2 cellular contexts compared by ENCODE assay signal in genomic region chr7:92685146-92686042, GRCh38.
TF ChIP-seq lines count a peak whose summit lies in the region.

No MANE protein-coding gene starts in this region.

TF ChIP-seq in GM23338, 12 proteins besides CTCF, POLR2A, EP300 and RAD21:
- TF ChIP-seq NANOG (IDR thresholded peaks at IDR 0.05; ENCODE audit: borderline replicate concordance) = no peak
- TF ChIP-seq CREB1 (CRISPR knock-in tag; IDR thresholded peaks at IDR 0.05; ENCODE audit: low read depth) = peak; percentile 30; the same call in 1 of the 2 replicates
- TF ChIP-seq JUNB (IDR thresholded peaks at IDR 0.05; ENCODE audit: unreplicated experiment) = no peak
- TF ChIP-seq POLR2AphosphoS5 (IDR thresholded peaks at IDR 0.05; ENCODE audit: low read depth) = no peak
- peak; percentile 87 for TF ChIP-seq ZNF114 (CRISPR knock-in tag; IDR thresholded peaks at IDR 0.05)
- 0 out of 2 replicates have a peak, but pooled peaks have one; percentile 20 for TF ChIP-seq ZNF462 (CRISPR knock-in tag; IDR thresholded peaks at IDR 0.05)
- TF ChIP-seq EZH2phosphoT487 (IDR thresholded peaks at IDR 0.05; ENCODE audit: unreplicated experiment) = no peak
- TF ChIP-seq ZNF331 (CRISPR knock-in tag; IDR thresholded peaks at IDR 0.05; ENCODE audit: low read depth) = peak; percentile 52; the same call in 1 of the 2 replicates
- TF ChIP-seq REST (IDR thresholded peaks at IDR 0.05; ENCODE audit: unreplicated experiment) = no peak
- no peak for TF ChIP-seq ETS1 (IDR thresholded peaks at IDR 0.05)
- TF ChIP-seq STAT1 (IDR thresholded peaks at IDR 0.05; ENCODE audit: unreplicated experiment) = no peak
- no peak for TF ChIP-seq EZH2 (IDR thresholded peaks at IDR 0.05; ENCODE audit: low read depth, unreplicated experiment)

TF ChIP-seq in K562, 482 proteins besides CTCF, POLR2A, EP300 and RAD21 (continues in another document):
- TF ChIP-seq ZBTB5 (IDR thresholded peaks at IDR 0.05) = no peak
- 0 out of 2 replicates have a peak, but pooled peaks have one; percentile 22 for TF ChIP-seq ATF4 (CRISPR knock-in tag; IDR thresholded peaks at IDR 0.05)
- no peak for TF ChIP-seq MAFK (IDR thresholded peaks at IDR 0.05; ENCODE audit: low read length)
- TF ChIP-seq ZNF449 (CRISPR knock-in tag; IDR thresholded peaks at IDR 0.05) = no peak
- no peak for TF ChIP-seq E2F3 (CRISPR knock-in tag; IDR thresholded peaks at IDR 0.05)
- TF ChIP-seq C11orf30 (IDR thresholded peaks at IDR 0.05; ENCODE audit: low read depth) = no peak
- TF ChIP-seq THRAP3 (IDR thresholded peaks at IDR 0.05; ENCODE audit: borderline replicate concordance) = no peak
- no peak for TF ChIP-seq ZNF57 (CRISPR knock-in tag; IDR thresholded peaks at IDR 0.05)
- no peak for TF ChIP-seq NFATC3 (IDR thresholded peaks at IDR 0.05)
- TF ChIP-seq TEAD4 (IDR thresholded peaks at IDR 0.05; ENCODE audit: low read length) = no peak
- TF ChIP-seq TEAD4 (CRISPR knock-in tag; IDR thresholded peaks at IDR 0.05; ENCODE audit: borderline replicate concordance) = no peak
- TF ChIP-seq ZNF41 (CRISPR knock-in tag; conservative IDR thresholded peaks at IDR 0.05) = 0 out of 2 replicates have a peak, but pooled peaks have one; percentile 51
- no peak for TF ChIP-seq ZNF518B (CRISPR knock-in tag; IDR thresholded peaks at IDR 0.05)
- TF ChIP-seq RBM22 (IDR thresholded peaks at IDR 0.05; ENCODE audit: low read depth, low read length, poor library complexity, severe bottlenecking) = no peak
- TF ChIP-seq PHTF2 (CRISPR knock-in tag; IDR thresholded peaks at IDR 0.05) = no peak
- peak; percentile 64 for TF ChIP-seq DDX20 (tag; IDR thresholded peaks at IDR 0.05; ENCODE audit: low read depth)
- TF ChIP-seq E4F1 (CRISPR knock-in tag; IDR thresholded peaks at IDR 0.05; ENCODE audit: borderline replicate concordance) = no peak
- TF ChIP-seq ZNF766 (CRISPR knock-in tag; conservative IDR thresholded peaks at IDR 0.05) = peak; percentile 66; the same call in 1 of the 2 replicates
- no peak for TF ChIP-seq ZNF740 (CRISPR knock-in tag; IDR thresholded peaks at IDR 0.05)
- TF ChIP-seq ZNF740 (tag; IDR thresholded peaks at IDR 0.05) = peak in 1 of 2 experiments; percentile 85; a peak in 2 of 4 replicates
- no peak for TF ChIP-seq ZNF140 (CRISPR knock-in tag; IDR thresholded peaks at IDR 0.05)
- TF ChIP-seq ZNF668 (CRISPR knock-in tag; IDR thresholded peaks at IDR 0.05) = peak; percentile 49; the same call in 1 of the 2 replicates
- 0 out of 2 replicates have a peak, but pooled peaks have one; percentile 26 for TF ChIP-seq BACH1 (tag; IDR thresholded peaks at IDR 0.05)
- no peak for TF ChIP-seq ZNF785 (CRISPR knock-in tag; IDR thresholded peaks at IDR 0.05)
- TF ChIP-seq ZNF583 (CRISPR knock-in tag; IDR thresholded peaks at IDR 0.05) = peak; percentile 64; the same call in 1 of the 2 replicates
- no peak for TF ChIP-seq BRF1 (IDR thresholded peaks at IDR 0.05; ENCODE audit: borderline replicate concordance, extremely low read depth, insufficient read length)
- peak; percentile 84; the same call in 1 of the 2 replicates for TF ChIP-seq ZNF311 (CRISPR knock-in tag; IDR thresholded peaks at IDR 0.05)
- TF ChIP-seq HDAC8 (tag; IDR thresholded peaks at IDR 0.05) = 0 out of 2 replicates have a peak, but pooled peaks have one; percentile 54
- TF ChIP-seq MECOM (CRISPR knock-in tag; IDR thresholded peaks at IDR 0.05) = peak; percentile 83
- no peak for TF ChIP-seq ATF7 (IDR thresholded peaks at IDR 0.05)
- TF ChIP-seq ZBTB49 (CRISPR knock-in tag; IDR thresholded peaks at IDR 0.05; ENCODE audit: borderline replicate concordance) = no peak
- TF ChIP-seq CHCHD3 (CRISPR knock-in tag; IDR thresholded peaks at IDR 0.05) = no peak
- no peak for TF ChIP-seq BHLHE40 (IDR thresholded peaks at IDR 0.05; ENCODE audit: low read length)
- 0 out of 2 replicates have a peak, but pooled peaks have one; percentile 46 for TF ChIP-seq ZNF175 (CRISPR knock-in tag; IDR thresholded peaks at IDR 0.05; ENCODE audit: low read depth)
- TF ChIP-seq CBX5 (IDR thresholded peaks at IDR 0.05; ENCODE audit: borderline replicate concordance, low read depth) = no peak
- peak; percentile 37 for TF ChIP-seq CXXC5 (CRISPR knock-in tag; IDR thresholded peaks at IDR 0.05)
- no peak for TF ChIP-seq ZNF511 (CRISPR knock-in tag; IDR thresholded peaks at IDR 0.05)
- peak; percentile 80; the same call in 1 of the 2 replicates for TF ChIP-seq CREB3 (tag; conservative IDR thresholded peaks at IDR 0.05; ENCODE audit: low read depth)
- no peak for TF ChIP-seq THAP7 (CRISPR knock-in tag; IDR thresholded peaks at IDR 0.05)
- TF ChIP-seq TAF9B (IDR thresholded peaks at IDR 0.05; ENCODE audit: partially characterized antibody) = no peak
- TF ChIP-seq ATF6 (CRISPR knock-in tag; IDR thresholded peaks at IDR 0.05) = no peak
